Comparison of ENCODE assay signal across 23 cellular contexts in the genomic region with DNA sequence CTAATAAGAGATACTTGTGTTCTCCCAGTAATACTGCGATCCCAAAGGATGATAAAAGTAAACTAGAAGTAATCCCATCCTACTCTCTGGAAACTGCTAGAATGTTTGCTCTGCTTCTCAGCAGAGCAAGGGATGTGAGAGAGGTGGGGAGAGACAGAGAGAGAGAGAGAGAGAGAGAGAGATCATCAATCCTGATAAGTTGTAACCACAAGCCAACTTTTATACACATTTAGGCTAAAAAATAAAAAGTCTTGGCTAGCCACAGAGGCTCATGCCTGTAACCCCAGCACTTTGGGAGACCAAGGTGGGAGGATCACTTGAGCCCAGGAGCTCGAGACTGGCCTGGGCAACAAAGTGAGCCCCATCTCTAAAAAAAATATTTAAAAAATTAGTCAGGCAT. TPM values are rescaled to one million over a fixed set of nuclear protein-coding genes. Genes with fewer than 3 reads are reported as not detected.
DNase-seq lines count a peak whose midpoint lies in the region; ATAC-seq lines count a peak whose summit lies in the region.
"Had no signal": no experiment of that assay in that cellular context is flagged by ENCODE, and none has a peak within 500 bp of the region (broad histone marks: within the 10 kb centered on the region; RNA-seq: fewer than 3 reads in every experiment).

No MANE protein-coding gene starts in this region.

- H3K9me3 Mint-ChIP-seq in T-helper 1 cell treated with Interleukin-12 subunit alpha and Interleukin-12 subunit beta and Interleukin-4 antibody, amounts not matched to agents 30 μg/mL and 1 μg/mL, for 36 hours, result peaks cover 7% of the 10 kb centered on the region
- H3K9me3 Mint-ChIP-seq in activated naive CD8-positive, alpha-beta T cell treated with anti-CD3 and anti-CD28 coated beads, Interleukin-2, amount 10 ng/mL, durations not matched to agents 7 days and 5 days, result peaks cover 6% of the 10 kb centered on the region
- peaks cover 12% of the 10 kb centered on the region for H3K9me3 Mint-ChIP-seq in activated naive CD8-positive, alpha-beta T cell treated with anti-CD3 and anti-CD28 coated beads, Interleukin-2, amount 50 U/mL, for 24 hours
- H3K9me3 Mint-ChIP-seq in activated T-helper 2 cell treated with anti-CD3 and anti-CD28 coated beads, Interferon-gamma antibody, Interleukin-2, Interleukin-4, amounts not matched to agents 10 μg/mL and 5 μg/mL and 100 μg/mL, durations not matched to agents 14 hours and 24 hours and 36 hours, result peaks cover 8% of the 10 kb centered on the region
- H3K9me3 Mint-ChIP-seq in stimulated activated memory B cell treated with anti-CD40 and anti-IgM and Interleukin-4, amounts not matched to agents 10 μg/mL and 1 μg/mL and 100 μg/mL, for 72 hours, result peaks cover 9% of the 10 kb centered on the region

- no peak for DNase-seq in T-helper 1 cell
- no peak for DNase-seq in activated naive CD8-positive, alpha-beta T cell treated with anti-CD3 and anti-CD28 coated beads, Interleukin-2, amount 10 ng/mL, durations not matched to agents 7 days and 5 days
- no peak for DNase-seq in activated naive CD8-positive, alpha-beta T cell treated with anti-CD3 and anti-CD28 coated beads, Interleukin-2, amount 50 U/mL, for 24 hours
- peak; percentile 22 for DNase-seq in activated T-helper 2 cell treated with anti-CD3 and anti-CD28 coated beads, Interferon-gamma antibody, Interleukin-2, Interleukin-4, amounts not matched to agents 10 μg/mL and 5 μg/mL and 100 μg/mL, durations not matched to agents 14 hours and 24 hours and 36 hours (ENCODE audit: low spot score)
- no peak for DNase-seq in DMS79 (lab: John Stamatoyannopoulos, UW)
- DNase-seq: BE2C; Calu3; KG1; MG63; NCI-H1105 treated with DMSO at 0.1 percent for 48 hours; NCI-H146; NCI-H1930; NCI-H2107; NCI-H446; NCI-H526; NCI-H82; NK-92 treated with Interleukin-12 subunit alpha and Interleukin-12 subunit beta, amount 100 ng/mL, for 24 hours; PC-3 had no signal

- no peak overlapping the region for H3K27ac Mint-ChIP-seq in T-helper 1 cell treated with Interleukin-12 subunit alpha and Interleukin-12 subunit beta and Interleukin-4 antibody, amounts not matched to agents 30 μg/mL and 1 μg/mL, for 36 hours
- no peak overlapping the region for H3K27ac Mint-ChIP-seq in activated naive CD8-positive, alpha-beta T cell treated with anti-CD3 and anti-CD28 coated beads, Interleukin-2, amount 10 ng/mL, durations not matched to agents 7 days and 5 days
- H3K27ac Mint-ChIP-seq in activated naive CD8-positive, alpha-beta T cell treated with anti-CD3 and anti-CD28 coated beads, Interleukin-2, amount 50 U/mL, for 24 hours, result no peak overlapping the region
- H3K27ac Mint-ChIP-seq in activated T-helper 2 cell treated with anti-CD3 and anti-CD28 coated beads, Interferon-gamma antibody, Interleukin-2, Interleukin-4, amounts not matched to agents 10 μg/mL and 5 μg/mL and 100 μg/mL, durations not matched to agents 14 hours and 24 hours and 36 hours, result peak overlapping the region; percentile 69
- H3K27ac Mint-ChIP-seq in stimulated activated memory B cell treated with anti-CD40 and anti-IgM and Interleukin-4, amounts not matched to agents 10 μg/mL and 1 μg/mL and 100 μg/mL, for 72 hours, result peak overlapping the region; percentile 52
- H3K27ac Mint-ChIP-seq: CD14-positive monocyte, GM23338 had no signal

- H3K27me3 Mint-ChIP-seq in T-helper 1 cell treated with Interleukin-12 subunit alpha and Interleukin-12 subunit beta and Interleukin-4 antibody, amounts not matched to agents 30 μg/mL and 1 μg/mL, for 36 hours (ENCODE audit: low read depth), result peaks cover 10% of the 10 kb centered on the region
- H3K27me3 Mint-ChIP-seq in activated naive CD8-positive, alpha-beta T cell treated with anti-CD3 and anti-CD28 coated beads, Interleukin-2, amount 10 ng/mL, durations not matched to agents 7 days and 5 days, result peaks cover 7% of the 10 kb centered on the region
- peaks cover 3% of the 10 kb centered on the region for H3K27me3 Mint-ChIP-seq in activated naive CD8-positive, alpha-beta T cell treated with anti-CD3 and anti-CD28 coated beads, Interleukin-2, amount 50 U/mL, for 24 hours
- peaks cover 2% of the 10 kb centered on the region for H3K27me3 Mint-ChIP-seq in activated T-helper 2 cell treated with anti-CD3 and anti-CD28 coated beads, Interferon-gamma antibody, Interleukin-2, Interleukin-4, amounts not matched to agents 10 μg/mL and 5 μg/mL and 100 μg/mL, durations not matched to agents 14 hours and 24 hours and 36 hours (ENCODE audit: low read depth)
- no peaks in the 10 kb centered on the region for H3K27me3 Mint-ChIP-seq in stimulated activated memory B cell treated with anti-CD40 and anti-IgM and Interleukin-4, amounts not matched to agents 10 μg/mL and 1 μg/mL and 100 μg/mL, for 72 hours

- ATAC-seq in activated naive CD8-positive, alpha-beta T cell treated with anti-CD3 and anti-CD28 coated beads, Interleukin-2, amount 10 ng/mL, durations not matched to agents 7 days and 5 days (ENCODE audit: low read depth), result no peak
- ATAC-seq in activated naive CD8-positive, alpha-beta T cell treated with anti-CD3 and anti-CD28 coated beads, Interleukin-2, amount 50 U/mL, for 24 hours, result no peak
- no peak for ATAC-seq in stimulated activated memory B cell treated with anti-CD40 and anti-IgM and Interleukin-4, amounts not matched to agents 10 μg/mL and 1 μg/mL and 100 μg/mL, for 72 hours
- ATAC-seq in HG02571 (IDR thresholded peaks at IDR 0.05; ENCODE audit: unreplicated experiment), result no peak
- ATAC-seq: GM23338, PC-3 had no signal

- H3K4me3 Mint-ChIP-seq in T-helper 1 cell treated with Interleukin-12 subunit alpha and Interleukin-12 subunit beta and Interleukin-4 antibody, amounts not matched to agents 30 μg/mL and 1 μg/mL, for 36 hours, result peak overlapping the region; percentile 68
- peak overlapping the region; percentile 63 for H3K4me3 Mint-ChIP-seq in activated naive CD8-positive, alpha-beta T cell treated with anti-CD3 and anti-CD28 coated beads, Interleukin-2, amount 10 ng/mL, durations not matched to agents 7 days and 5 days
- no peak overlapping the region for H3K4me3 Mint-ChIP-seq in activated naive CD8-positive, alpha-beta T cell treated with anti-CD3 and anti-CD28 coated beads, Interleukin-2, amount 50 U/mL, for 24 hours
- no peak overlapping the region for H3K4me3 Mint-ChIP-seq in activated T-helper 2 cell treated with anti-CD3 and anti-CD28 coated beads, Interferon-gamma antibody, Interleukin-2, Interleukin-4, amounts not matched to agents 10 μg/mL and 5 μg/mL and 100 μg/mL, durations not matched to agents 14 hours and 24 hours and 36 hours (ENCODE audit: low read depth)
- H3K4me3 Mint-ChIP-seq in stimulated activated memory B cell treated with anti-CD40 and anti-IgM and Interleukin-4, amounts not matched to agents 10 μg/mL and 1 μg/mL and 100 μg/mL, for 72 hours, result no peak overlapping the region
- H3K4me3 Mint-ChIP-seq: CD14-positive monocyte, GM23338 had no signal

- H3K36me3 Mint-ChIP-seq in T-helper 1 cell treated with Interleukin-12 subunit alpha and Interleukin-12 subunit beta and Interleukin-4 antibody, amounts not matched to agents 30 μg/mL and 1 μg/mL, for 36 hours (ENCODE audit: low read depth), result peaks cover 5% of the 10 kb centered on the region
- peaks cover 3% of the 10 kb centered on the region for H3K36me3 Mint-ChIP-seq in activated naive CD8-positive, alpha-beta T cell treated with anti-CD3 and anti-CD28 coated beads, Interleukin-2, amount 10 ng/mL, durations not matched to agents 7 days and 5 days
- H3K36me3 Mint-ChIP-seq in activated naive CD8-positive, alpha-beta T cell treated with anti-CD3 and anti-CD28 coated beads, Interleukin-2, amount 50 U/mL, for 24 hours (ENCODE audit: low read depth), result peaks cover 7% of the 10 kb centered on the region
- H3K36me3 Mint-ChIP-seq in activated T-helper 2 cell treated with anti-CD3 and anti-CD28 coated beads, Interferon-gamma antibody, Interleukin-2, Interleukin-4, amounts not matched to agents 10 μg/mL and 5 μg/mL and 100 μg/mL, durations not matched to agents 14 hours and 24 hours and 36 hours (ENCODE audit: low read depth), result peaks cover 8% of the 10 kb centered on the region
- peaks cover 5% of the 10 kb centered on the region for H3K36me3 Mint-ChIP-seq in stimulated activated memory B cell treated with anti-CD40 and anti-IgM and Interleukin-4, amounts not matched to agents 10 μg/mL and 1 μg/mL and 100 μg/mL, for 72 hours
- H3K36me3 Mint-ChIP-seq: CD14-positive monocyte had no signal

- POLR2A ChIA-PET in activated naive CD8-positive, alpha-beta T cell treated with anti-CD3 and anti-CD28 coated beads, Interleukin-2, amount 10 ng/mL, durations not matched to agents 7 days and 5 days (lab: Charles Lee), result interaction anchor here (0.7 to 0.9 kb wide), 2 partner anchors 10 to 16 kb away, joined by 3 to 4 read pairs; a partner anchor contains a TSS

- intact Hi-C loops in activated T-helper 2 cell treated with anti-CD3 and anti-CD28 coated beads, Interferon-gamma antibody, Interleukin-2, Interleukin-4, amounts not matched to agents 10 μg/mL and 5 μg/mL and 100 μg/mL, durations not matched to agents 14 hours and 24 hours and 36 hours (cut with micrococcal nuclease), result loop anchor here (5.0 kb wide), 1 partner anchor 46 kb away; no protein-coding TSS in a partner anchor

- peaks cover 29% of the 10 kb centered on the region for H3K4me1 Mint-ChIP-seq in T-helper 1 cell treated with Interleukin-12 subunit alpha and Interleukin-12 subunit beta and Interleukin-4 antibody, amounts not matched to agents 30 μg/mL and 1 μg/mL, for 36 hours (ENCODE audit: low read depth)
- peaks cover 17% of the 10 kb centered on the region for H3K4me1 Mint-ChIP-seq in activated naive CD8-positive, alpha-beta T cell treated with anti-CD3 and anti-CD28 coated beads, Interleukin-2, amount 10 ng/mL, durations not matched to agents 7 days and 5 days
- peaks cover 21% of the 10 kb centered on the region for H3K4me1 Mint-ChIP-seq in activated naive CD8-positive, alpha-beta T cell treated with anti-CD3 and anti-CD28 coated beads, Interleukin-2, amount 50 U/mL, for 24 hours
- H3K4me1 Mint-ChIP-seq in activated T-helper 2 cell treated with anti-CD3 and anti-CD28 coated beads, Interferon-gamma antibody, Interleukin-2, Interleukin-4, amounts not matched to agents 10 μg/mL and 5 μg/mL and 100 μg/mL, durations not matched to agents 14 hours and 24 hours and 36 hours (ENCODE audit: low read depth), result peaks cover 34% of the 10 kb centered on the region
- peaks cover 20% of the 10 kb centered on the region for H3K4me1 Mint-ChIP-seq in stimulated activated memory B cell treated with anti-CD40 and anti-IgM and Interleukin-4, amounts not matched to agents 10 μg/mL and 1 μg/mL and 100 μg/mL, for 72 hours
- H3K4me1 Mint-ChIP-seq: CD14-positive monocyte, GM23338 had no signal

RNA-seq across cellular contexts. Expression of a gene that starts 16.0 kb away (rescaled TPM):
- 10 to 100 TPM; 29.1 TPM for total RNA-seq in activated naive CD8-positive, alpha-beta T cell treated with anti-CD3 and anti-CD28 coated beads, Interleukin-2, amount 10 ng/mL, durations not matched to agents 7 days and 5 days
- 29.2 and 29.5 TPM in 2 replicates for total RNA-seq in activated T-helper 2 cell treated with anti-CD3 and anti-CD28 coated beads, Interferon-gamma antibody, Interleukin-2, Interleukin-4, amounts not matched to agents 10 μg/mL and 5 μg/mL and 100 μg/mL, durations not matched to agents 14 hours and 24 hours and 36 hours

RNA-seq across cellular contexts. Expression of a gene that starts 16.1 kb away (rescaled TPM):
- total RNA-seq in activated naive CD8-positive, alpha-beta T cell treated with anti-CD3 and anti-CD28 coated beads, Interleukin-2, amount 10 ng/mL, durations not matched to agents 7 days and 5 days, result not detected
- 0.41 and 0.55 TPM in 2 replicates for total RNA-seq in activated T-helper 2 cell treated with anti-CD3 and anti-CD28 coated beads, Interferon-gamma antibody, Interleukin-2, Interleukin-4, amounts not matched to agents 10 μg/mL and 5 μg/mL and 100 μg/mL, durations not matched to agents 14 hours and 24 hours and 36 hours
- total RNA-seq: Calu3, GM23338, PC-3 had no signal

Comparison
In these comparisons a context has a peak if more than half of its experiments do, and no peak if none do; other contexts are left out.
1. H3K4me3 Mint-ChIP-seq: peak in T-helper 1 cell treated with Interleukin-12 subunit alpha and Interleukin-12 subunit beta and Interleukin-4 antibody, amounts not matched to agents 30 μg/mL and 1 μg/mL, for 36 hours (single experiment) and activated naive CD8-positive, alpha-beta T cell treated with anti-CD3 and anti-CD28 coated beads, Interleukin-2, amount 10 ng/mL, durations not matched to agents 7 days and 5 days (single experiment); none in activated naive CD8-positive, alpha-beta T cell treated with anti-CD3 and anti-CD28 coated beads, Interleukin-2, amount 50 U/mL, for 24 hours (single experiment), activated T-helper 2 cell treated with anti-CD3 and anti-CD28 coated beads, Interferon-gamma antibody, Interleukin-2, Interleukin-4, amounts not matched to agents 10 μg/mL and 5 μg/mL and 100 μg/mL, durations not matched to agents 14 hours and 24 hours and 36 hours (single experiment) and stimulated activated memory B cell treated with anti-CD40 and anti-IgM and Interleukin-4, amounts not matched to agents 10 μg/mL and 1 μg/mL and 100 μg/mL, for 72 hours (single experiment).
2. H3K27ac Mint-ChIP-seq: peak in activated T-helper 2 cell treated with anti-CD3 and anti-CD28 coated beads, Interferon-gamma antibody, Interleukin-2, Interleukin-4, amounts not matched to agents 10 μg/mL and 5 μg/mL and 100 μg/mL, durations not matched to agents 14 hours and 24 hours and 36 hours (single experiment) and stimulated activated memory B cell treated with anti-CD40 and anti-IgM and Interleukin-4, amounts not matched to agents 10 μg/mL and 1 μg/mL and 100 μg/mL, for 72 hours (single experiment); none in T-helper 1 cell treated with Interleukin-12 subunit alpha and Interleukin-12 subunit beta and Interleukin-4 antibody, amounts not matched to agents 30 μg/mL and 1 μg/mL, for 36 hours (single experiment), activated naive CD8-positive, alpha-beta T cell treated with anti-CD3 and anti-CD28 coated beads, Interleukin-2, amount 10 ng/mL, durations not matched to agents 7 days and 5 days (single experiment) and activated naive CD8-positive, alpha-beta T cell treated with anti-CD3 and anti-CD28 coated beads, Interleukin-2, amount 50 U/mL, for 24 hours (single experiment).